In genomic region chr11:60762851-60763691, GRCh38 we compare ENCODE assay signal across 8 cellular contexts. TPM values are rescaled to one million over a fixed set of nuclear protein-coding genes. Genes with fewer than 3 reads are reported as not detected.
DNase-seq lines count a peak whose midpoint lies in the region; ATAC-seq, FAIRE-seq and TF ChIP-seq lines count a peak whose summit lies in the region.
"Had no signal": no experiment of that assay in that cellular context is flagged by ENCODE, and none has a peak within 500 bp of the region (broad histone marks: within the 10 kb centered on the region; RNA-seq: fewer than 3 reads in every experiment).

No MANE protein-coding gene starts in this region.

- ATAC-seq in GM21367 (IDR thresholded peaks at IDR 0.05; ENCODE audit: unreplicated experiment) (peak; percentile 56), HG03521 (IDR thresholded peaks at IDR 0.05; ENCODE audit: unreplicated experiment) (peak; percentile 55), GM12878 (peak; percentile 82)

- H3K36me3 ChIP-seq in GM12878 (ENCODE audit: control insufficient read depth in 2 of 2, insufficient read depth in 2 of 2, low read length in 1 of 2), result no peaks in the 10 kb centered on the region
- no peaks in the 10 kb centered on the region for H3K36me3 ChIP-seq in tibial artery
- no peaks in the 10 kb centered on the region for H3K36me3 ChIP-seq in sigmoid colon

- H3K27ac ChIP-seq in GM12878 (ENCODE audit: control insufficient read depth, insufficient read depth) (peak overlapping the region; percentile 96), tibial artery (no peak overlapping the region), sigmoid colon (no peak overlapping the region)

- TF ChIP-seq POLR2A in GM15510 (IDR thresholded peaks at IDR 0.05; ENCODE audit: borderline replicate concordance, extremely low read depth, insufficient read length) (peak; percentile 22), GM12878 (IDR thresholded peaks at IDR 0.05; ENCODE audit: low read depth, low read length) (no peak; the same call in 1 of the 2 replicates), sigmoid colon (IDR thresholded peaks at IDR 0.05) (no peak)

- POLR2A ChIA-PET in GM12878 (lab: Charles Lee), result interaction anchor here (0.6 to 2.0 kb wide), 8 partner anchors 12 to 376 kb away, joined by 3 to 7 read pairs (median 4); no protein-coding TSS in a partner anchor

- intact Hi-C loops in GM12878 (cut with micrococcal nuclease; ENCODE audit: unreplicated experiment), result loop anchor here (1.0 to 10.0 kb wide), 8 partner anchors 62 to 568 kb away; partner anchors contain the start of genes PRPF19 and VPS37C
- intact Hi-C loops in tibial artery (cut with DNase I; ENCODE audit: low total_unique reads), result no loop called here
- intact Hi-C loops in sigmoid colon (cut with DNase I), result no loop called here

- DNase-seq in GM12878 (ENCODE audit: low read depth, low spot score) (peak; percentile 94), tibial artery (peak; percentile 3 to 11), sigmoid colon (no peak), RCC 7860 (ENCODE audit: low spot score) (no peak)

- TSS peak; percentile 95 for BruUV-seq in GM12878 (replicated peaks; lab: Mats Ljungman, UMichigan)

- RAD21 ChIA-PET in GM12878 (lab: Charles Lee; ENCODE audit: unreplicated experiment), result interaction anchor here (0.6 to 7.4 kb wide), 37 partner anchors 11 to 1780 kb away, joined by 3 to 119 read pairs (median 4); partner anchors contain the start of genes MS4A1 and MS4A8

- peak; percentile 36; the same call in 1 of the 2 replicates for TF ChIP-seq RAD21 in GM12878 (IDR thresholded peaks at IDR 0.05; ENCODE audit: insufficient read depth, low read depth, low read length)

- in situ Hi-C loops in GM12878 (cut with MboI), result loop anchor here (10.0 to 25.0 kb wide), 2 partner anchors 398 to 1576 kb away; no protein-coding TSS in a partner anchor

- H3K9me3 ChIP-seq in GM12878 (replicated peaks; ENCODE audit: control insufficient read depth, insufficient read depth, low read length), result peaks cover 1% of the 10 kb centered on the region; the same call in 2 of the 3 replicates
- H3K9me3 ChIP-seq in tibial artery, result no peaks in the 10 kb centered on the region
- no peaks in the 10 kb centered on the region for H3K9me3 ChIP-seq in sigmoid colon

- H2AFZ ChIP-seq in GM12878 (ENCODE audit: control insufficient read depth, low read depth, low read length), result peak overlapping the region; percentile 21

- SMC1A ChIA-PET in GM12878 (lab: Charles Lee; ENCODE audit: uncharacterized antibody, unreplicated experiment), result interaction anchor here (0.7 to 7.8 kb wide), 27 partner anchors 9 to 1197 kb away, joined by 3 to 143 read pairs (median 6); partner anchors contain the start of genes MS4A8 and PRPF19

- FAIRE-seq in GM12878 (lab: Jason Lieb, UNC) (peak; percentile 91), RCC 7860 (lab: Jason Lieb, UNC) (no peak)

- H4K20me1 ChIP-seq in GM12878 (ENCODE audit: control insufficient read depth, insufficient read depth), result no peaks in the 10 kb centered on the region

- peak overlapping the region; percentile 0; the same call in 1 of the 2 replicates for H3K4me3 ChIP-seq in GM12878
- H3K4me3 ChIP-seq in tibial artery, result no peak overlapping the region
- no peak overlapping the region for H3K4me3 ChIP-seq in sigmoid colon

- H3K27me3 ChIP-seq in GM12878 (replicated peaks in 1 of 2; ENCODE audit: control insufficient read depth in 2 of 2, insufficient read depth in 2 of 2, low read length in 1 of 2) (no peaks in the 10 kb centered on the region), tibial artery (peaks cover 0 to 36% of the 10 kb centered on the region in 2 donors), sigmoid colon (peaks cover 0 to 15% (median 0%) of the 10 kb centered on the region in 3 donors)

- peak; percentile 35 to 64 (median 54); a peak in 5 of 6 replicates for TF ChIP-seq CTCF in GM12878 (IDR thresholded peaks at IDR 0.05 in 2 of 3, conservative IDR thresholded peaks at IDR 0.05 in 1 of 3; ENCODE audit: control insufficient read depth in 2 of 3, extremely low read depth in 1 of 3, insufficient read depth in 1 of 3, low read depth in 3 of 3, low read length in 3 of 3)
- no peak for TF ChIP-seq CTCF in tibial artery (IDR thresholded peaks at IDR 0.05)
- no peak for TF ChIP-seq CTCF in sigmoid colon (IDR thresholded peaks at IDR 0.05)

- peak overlapping the region; percentile 69 for H3K9ac ChIP-seq in GM12878 (ENCODE audit: control insufficient read depth, insufficient read depth, low read length)

- CTCF ChIA-PET in GM12878 (lab: Yijun Ruan, JAX), result interaction anchor here (0.7 to 7.3 kb wide), 37 partner anchors 9 to 1147 kb away, joined by 3 to 184 read pairs (median 5); partner anchors contain the start of genes MS4A1, MS4A8, OSBP and PRPF19

- H3K4me2 ChIP-seq in GM12878 (ENCODE audit: control insufficient read depth, insufficient read depth), result peak overlapping the region; percentile 65

- H3K4me1 ChIP-seq in GM12878 (ENCODE audit: control insufficient read depth, insufficient read depth, low read length), result peaks cover 61% of the 10 kb centered on the region
- no peaks in the 10 kb centered on the region for H3K4me1 ChIP-seq in tibial artery
- H3K4me1 ChIP-seq in sigmoid colon, result no peaks in the 10 kb centered on the region

- WGBS in GM12878 (ENCODE audit: insufficient coverage, insufficient replicate concordance, low lambda C conversion rate, missing lambda C conversion rate), result 1% methylated on average over 11 of the region's 11 CpGs
- 62 to 63% methylated on average over 11 of the region's 11 CpGs for WGBS in sigmoid colon, 2 donors

- TF ChIP-seq EP300 in GM12878 (IDR thresholded peaks at IDR 0.05; ENCODE audit: borderline replicate concordance in 1 of 2, control insufficient read depth in 1 of 2, low read depth in 2 of 2, low read length in 2 of 2) (peak; percentile 70 to 79; a peak in 3 of 4 replicates), sigmoid colon (IDR thresholded peaks at IDR 0.05) (no peak)

- no peaks in the 10 kb centered on the region for H3K79me2 ChIP-seq in GM12878 (ENCODE audit: control insufficient read depth, insufficient read depth, low read length)

TF ChIP-seq in GM12878, 131 proteins besides CTCF, POLR2A, EP300 and RAD21 (continues in another document):
- TF ChIP-seq RCOR1 (conservative IDR thresholded peaks at IDR 0.05; ENCODE audit: low read depth, low read length) (0 out of 2 replicates have a peak, but pooled peaks have one; percentile 33), PAX8 (IDR thresholded peaks at IDR 0.05) (no peak), NFIC (IDR thresholded peaks at IDR 0.05; ENCODE audit: low read depth, low read length) (peak; percentile 62; the same call in 1 of the 2 replicates)

RNA-seq across cellular contexts. Expression of gene MS4A15, which starts 6.4 kb away (rescaled TPM):
- total RNA-seq in GM12878 (2013; cell fraction: nucleolus; rRNA removed), result not detected in 2 replicates
- total RNA-seq in GM12878 (2014; rRNA removed), result 0.27 and 0.62 TPM in 2 replicates
- 0.18 and 0.45 TPM in 2 replicates for total RNA-seq in GM12878 (2014; rRNA removed; fragmentation: Illumina TruSeq; extraction: Trizol)
- total RNA-seq in GM12878 (2021), result 0.46 and 0.56 TPM in 2 replicates
- polyA plus RNA-seq in GM12878 (2011; ENCODE audit: low read depth), result 0.34 TPM
- 0.22 and 0.35 TPM in 2 replicates for polyA plus RNA-seq in GM12878 (2011; rRNA removed)
- polyA plus RNA-seq in GM12878 (2011; cell fraction: cytosol; rRNA removed), result 0.47 and 0.70 TPM in 2 replicates
- polyA plus RNA-seq in GM12878 (2011; cell fraction: nucleus; rRNA removed), result 0.76 and 1.5 TPM in 2 replicates
- 0.23 and 0.34 TPM in 2 replicates for polyA plus RNA-seq in GM12878 (2012)
- 0.71 TPM in 1 of 2 replicates, not detected in the other for polyA plus RNA-seq in GM12878 (2014; fragmentation: Illumina TruSeq; extraction: Trizol)
- under 1 TPM; 0.05 to 0.08 TPM for polyA plus RNA-seq in GM12878 (2014; fragmentation: Nextera tagmentation; extraction: Ambion mirVana)
- polyA plus RNA-seq in GM12878 (2014; rRNA removed), result 0.22 and 0.55 TPM in 2 replicates
- polyA plus RNA-seq in GM12878 (2016; fragmentation: Nextera tagmentation; extraction: Ambion mirVana), result under 1 TPM; 0.62 to 0.84 TPM
- 0.36 TPM in 1 of 2 replicates, not detected in the other for polyA minus RNA-seq in GM12878 (2011; rRNA and poly(A)+ RNA removed)
- polyA minus RNA-seq in GM12878 (2011; cell fraction: cytosol; rRNA and poly(A)+ RNA removed), result 0.83 and 1.3 TPM in 2 replicates
- 0.67 and 0.73 TPM in 2 replicates for polyA minus RNA-seq in GM12878 (2011; cell fraction: nucleus; rRNA and poly(A)+ RNA removed)
- total RNA-seq in sigmoid colon, result not detected
- polyA plus RNA-seq in sigmoid colon, result under 1 TPM in 1 of 3 donors, not detected in 2; 0.04 TPM
- total RNA-seq: skeletal muscle tissue had no signal

RNA-seq across cellular contexts. Expression of gene MS4A10, which starts 22.1 kb away (rescaled TPM):
- not detected in 2 replicates for total RNA-seq in GM12878 (2013; cell fraction: nucleolus; rRNA removed)
- total RNA-seq in GM12878 (2014; rRNA removed), result not detected in 2 replicates
- total RNA-seq in GM12878 (2014; rRNA removed; fragmentation: Illumina TruSeq; extraction: Trizol), result not detected in 2 replicates
- total RNA-seq in GM12878 (2021), result not detected in 2 replicates
- not detected for polyA plus RNA-seq in GM12878 (2011; ENCODE audit: low read depth)
- not detected in 2 replicates for polyA plus RNA-seq in GM12878 (2011; rRNA removed)
- polyA plus RNA-seq in GM12878 (2011; cell fraction: cytosol; rRNA removed), result not detected in 2 replicates
- polyA plus RNA-seq in GM12878 (2011; cell fraction: nucleus; rRNA removed), result not detected in 2 replicates
- not detected in 2 replicates for polyA plus RNA-seq in GM12878 (2012)
- polyA plus RNA-seq in GM12878 (2014; fragmentation: Illumina TruSeq; extraction: Trizol), result not detected in 2 replicates
- polyA plus RNA-seq in GM12878 (2014; fragmentation: Nextera tagmentation; extraction: Ambion mirVana), result not detected
- not detected in 2 replicates for polyA plus RNA-seq in GM12878 (2014; rRNA removed)
- not detected for polyA plus RNA-seq in GM12878 (2016; fragmentation: Nextera tagmentation; extraction: Ambion mirVana)
- not detected in 2 replicates for polyA minus RNA-seq in GM12878 (2011; rRNA and poly(A)+ RNA removed)
- polyA minus RNA-seq in GM12878 (2011; cell fraction: cytosol; rRNA and poly(A)+ RNA removed), result not detected in 2 replicates
- not detected in 2 replicates for polyA minus RNA-seq in GM12878 (2011; cell fraction: nucleus; rRNA and poly(A)+ RNA removed)
- not detected for total RNA-seq in sigmoid colon
- polyA plus RNA-seq in sigmoid colon, result not detected
- total RNA-seq: skeletal muscle tissue had no signal

RNA-seq across cellular contexts. Expression of gene MS4A18, which starts 38.6 kb away (rescaled TPM):
- not detected in 2 replicates for total RNA-seq in GM12878 (2013; cell fraction: nucleolus; rRNA removed)
- total RNA-seq in GM12878 (2014; rRNA removed), result not detected in 2 replicates
- not detected in 2 replicates for total RNA-seq in GM12878 (2014; rRNA removed; fragmentation: Illumina TruSeq; extraction: Trizol)
- not detected in 2 replicates for total RNA-seq in GM12878 (2021)
- polyA plus RNA-seq in GM12878 (2011; ENCODE audit: low read depth), result not detected
- polyA plus RNA-seq in GM12878 (2011; rRNA removed), result not detected in 2 replicates
- polyA plus RNA-seq in GM12878 (2011; cell fraction: cytosol; rRNA removed), result not detected in 2 replicates
- not detected in 2 replicates for polyA plus RNA-seq in GM12878 (2011; cell fraction: nucleus; rRNA removed)
- not detected in 2 replicates for polyA plus RNA-seq in GM12878 (2012)
- polyA plus RNA-seq in GM12878 (2014; fragmentation: Illumina TruSeq; extraction: Trizol), result not detected in 2 replicates
- polyA plus RNA-seq in GM12878 (2014; fragmentation: Nextera tagmentation; extraction: Ambion mirVana), result not detected
- polyA plus RNA-seq in GM12878 (2014; rRNA removed), result not detected in 2 replicates
- polyA plus RNA-seq in GM12878 (2016; fragmentation: Nextera tagmentation; extraction: Ambion mirVana), result not detected
- not detected in 2 replicates for polyA minus RNA-seq in GM12878 (2011; rRNA and poly(A)+ RNA removed)
- not detected in 2 replicates for polyA minus RNA-seq in GM12878 (2011; cell fraction: cytosol; rRNA and poly(A)+ RNA removed)
- polyA minus RNA-seq in GM12878 (2011; cell fraction: nucleus; rRNA and poly(A)+ RNA removed), result not detected in 2 replicates
- not detected for total RNA-seq in sigmoid colon
- under 1 TPM in 1 of 3 donors, not detected in 2; 0.10 TPM for polyA plus RNA-seq in sigmoid colon
- total RNA-seq: skeletal muscle tissue had no signal

Comparison
In these comparisons a context has a peak if more than half of its experiments do, and no peak if none do; other contexts are left out.
1. DNase-seq: peak in GM12878 (single experiment) and tibial artery (2 of 2); none in sigmoid colon (single experiment) and RCC 7860 (single experiment).
2. CTCF ChIP-seq: peak in GM12878 (3 of 3); none in tibial artery (0 of 2) and sigmoid colon (0 of 4).
3. Peak in every context shown above with its lines, with median percentiles within 50 percentile points of each other: ATAC-seq.